8 cellular contexts compared by ENCODE assay signal in the genomic region with DNA sequence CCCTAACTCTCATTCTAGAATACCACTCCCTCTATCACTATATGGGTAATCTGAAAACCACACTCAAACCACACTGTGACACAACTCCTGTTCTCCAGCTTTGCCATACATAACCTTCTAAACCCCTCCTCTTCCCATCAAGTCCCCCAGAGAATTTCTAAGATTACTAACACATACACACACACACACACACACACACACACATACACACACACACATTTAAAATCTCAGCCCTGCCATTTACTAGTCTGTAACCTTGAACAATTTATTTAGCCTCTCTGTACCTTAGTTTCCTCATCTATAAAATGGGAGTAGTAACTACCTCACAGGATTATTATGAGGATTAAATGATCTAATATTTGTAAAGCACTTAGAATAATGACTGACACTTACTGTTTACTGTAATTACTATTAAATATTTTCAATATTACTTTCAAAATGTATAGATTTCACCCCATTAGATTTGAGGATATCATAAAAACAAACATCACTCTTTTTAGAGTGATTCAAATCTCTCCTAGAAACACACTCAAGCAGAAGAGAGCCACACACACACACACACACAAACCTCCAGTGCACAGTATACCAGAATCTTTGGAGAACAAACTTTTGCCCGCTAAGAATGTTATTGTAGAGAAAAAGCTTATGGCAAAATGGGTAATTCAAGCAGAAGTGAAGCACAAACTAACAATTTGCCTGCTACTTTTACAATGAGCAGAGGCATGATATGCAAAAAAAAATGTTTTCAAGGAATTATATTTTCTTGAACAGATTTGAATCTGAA. TPM values are rescaled to one million over a fixed set of nuclear protein-coding genes. Genes with fewer than 3 reads are reported as not detected.
DNase-seq lines count a peak whose midpoint lies in the region; ATAC-seq and TF ChIP-seq lines count a peak whose summit lies in the region.
"Had no signal": no experiment of that assay in that cellular context is flagged by ENCODE, and none has a peak within 500 bp of the region (broad histone marks: within the 10 kb centered on the region; RNA-seq: fewer than 3 reads in every experiment).

No MANE protein-coding gene starts in this region.

- DNase-seq in SK-N-SH (no peak), fibroblast of villous mesenchyme (ENCODE audit: low read depth) (no peak), smooth muscle cell (lab: John Stamatoyannopoulos, UW; ENCODE audit: unreplicated experiment) (no peak), D341Med (ENCODE audit: low spot score) (no peak), NCI-H1694 treated with DMSO at 0.1 percent for 48 hours (lab: John Stamatoyannopoulos, UW) (no peak)
- DNase-seq: heart left ventricle had no signal

- H3K79me2 ChIP-seq in SK-N-SH (ENCODE audit: insufficient read depth) (peaks cover 84% of the 10 kb centered on the region), smooth muscle cell (ENCODE audit: low read depth) (peaks cover 76% of the 10 kb centered on the region)

- ATAC-seq in HG03565 (IDR thresholded peaks at IDR 0.05; ENCODE audit: unreplicated experiment): no peak
- ATAC-seq: heart left ventricle had no signal

- H3K4me2 ChIP-seq in SK-N-SH (peak overlapping the region; percentile 74), smooth muscle cell (peak overlapping the region; percentile 89)

- H3K4me3 ChIP-seq in HUES64 (ENCODE audit: low read length) (peak overlapping the region; percentile 97), SK-N-SH (ENCODE audit: low read depth in 2 of 2, low read length in 1 of 2) (peak overlapping the region; percentile 86 to 88; a peak in 3 of 4 replicates), fibroblast of villous mesenchyme (ENCODE audit: low read depth, low read length) (peak overlapping the region; percentile 39), smooth muscle cell (peak overlapping the region; percentile 76)

- H3K9me3 ChIP-seq in HUES64 (ENCODE audit: insufficient read depth, low read depth, low read length) (no peaks in the 10 kb centered on the region), SK-N-SH (no peaks in the 10 kb centered on the region), smooth muscle cell (replicated peaks; ENCODE audit: low read depth) (no peaks in the 10 kb centered on the region)
- H3K9me3 ChIP-seq: heart left ventricle had no signal

- CTCF ChIA-PET in SK-N-SH (lab: Yijun Ruan, JAX): interaction anchor here (0.6 to 2.5 kb wide), 4 partner anchors 8 to 575 kb away, joined by 3 to 10 read pairs (median 3); no protein-coding TSS in a partner anchor

- POLR2A ChIA-PET in SK-N-SH (lab: Yijun Ruan, JAX): no interaction called here

- peak overlapping the region; percentile 29; the same call in 1 of the 2 replicates for H3K9ac ChIP-seq in HUES64 (ENCODE audit: low read depth, low read length)
- H3K9ac ChIP-seq in SK-N-SH: peak overlapping the region; percentile 87; the same call in 1 of the 2 replicates
- no peak overlapping the region for H3K9ac ChIP-seq in smooth muscle cell (ENCODE audit: low read depth)

- H3K36me3 ChIP-seq in HUES64 (ENCODE audit: insufficient read depth, low read length): peaks cover 49% of the 10 kb centered on the region
- H3K36me3 ChIP-seq in SK-N-SH (replicated peaks in 1 of 2; ENCODE audit: control insufficient read depth in 1 of 2, insufficient read depth in 2 of 2, low read length in 1 of 2): peaks cover 19 to 67% of the 10 kb centered on the region in 2 experiments
- H3K36me3 ChIP-seq in smooth muscle cell (ENCODE audit: low read depth): no peaks in the 10 kb centered on the region

- H3F3A ChIP-seq in SK-N-SH (replicated peaks; ENCODE audit: insufficient read depth) (peaks cover 24% of the 10 kb centered on the region), smooth muscle cell (ENCODE audit: low read depth) (no peaks in the 10 kb centered on the region)

- no peak overlapping the region for H3K27ac ChIP-seq in HUES64 (ENCODE audit: low read depth, low read length)
- H3K27ac ChIP-seq in SK-N-SH (ENCODE audit: low read depth in 2 of 2, low read length in 1 of 2): peak overlapping the region in 1 of 2 experiments; percentile 11; a peak in 1 of 4 replicates
- no peak overlapping the region for H3K27ac ChIP-seq in smooth muscle cell (ENCODE audit: low read depth)
- H3K27ac ChIP-seq: heart left ventricle had no signal

- H4K20me1 ChIP-seq in SK-N-SH (ENCODE audit: insufficient read depth) (peaks cover 71% of the 10 kb centered on the region), smooth muscle cell (ENCODE audit: low read depth) (peaks cover 75% of the 10 kb centered on the region)

- H3K27me3 ChIP-seq in HUES64 (ENCODE audit: insufficient read depth, low read length) (no peaks in the 10 kb centered on the region), SK-N-SH (ENCODE audit: insufficient read depth) (no peaks in the 10 kb centered on the region), smooth muscle cell (ENCODE audit: low read depth) (no peaks in the 10 kb centered on the region)
- H3K27me3 ChIP-seq: heart left ventricle had no signal

- TF ChIP-seq CTCF in SK-N-SH (IDR thresholded peaks at IDR 0.05): no peak
- no peak for TF ChIP-seq CTCF in fibroblast of villous mesenchyme (IDR thresholded peaks at IDR 0.05; ENCODE audit: insufficient read depth, low read depth, low read length)
- no peak for TF ChIP-seq CTCF in smooth muscle cell (IDR thresholded peaks at IDR 0.05; ENCODE audit: borderline replicate concordance, insufficient read depth, poor library complexity, severe bottlenecking)

- WGBS in HUES64: 89% methylated on average over 1 of the region's 1 CpG
- WGBS in SK-N-SH (ENCODE audit: low lambda C conversion rate): 80% methylated on average over 1 of the region's 1 CpG
- 88% methylated on average over 1 of the region's 1 CpG for WGBS in smooth muscle cell (ENCODE audit: low lambda C conversion rate)

- no peak for TF ChIP-seq EP300 in SK-N-SH (IDR thresholded peaks at IDR 0.05; ENCODE audit: borderline replicate concordance in 1 of 2, low read depth in 1 of 2, low read length in 1 of 2)

- no peak overlapping the region for H2AFZ ChIP-seq in SK-N-SH (ENCODE audit: low read depth)
- no peak overlapping the region for H2AFZ ChIP-seq in smooth muscle cell (ENCODE audit: low read depth)

- no peak for TF ChIP-seq RAD21 in SK-N-SH (IDR thresholded peaks at IDR 0.05; ENCODE audit: low read length)

- H3K9me2 ChIP-seq in SK-N-SH: no peaks in the 10 kb centered on the region

- H3K4me1 ChIP-seq in HUES64 (ENCODE audit: insufficient read depth, low read length) (peaks cover 45% of the 10 kb centered on the region), SK-N-SH (ENCODE audit: control insufficient read depth in 1 of 2, insufficient read depth in 2 of 2, low read depth in 1 of 2, low read length in 1 of 2) (peaks cover 19 to 20% of the 10 kb centered on the region in 2 experiments; a peak in 3 of 4 replicates), smooth muscle cell (ENCODE audit: low read depth) (peaks cover 43% of the 10 kb centered on the region)

TF ChIP-seq in SK-N-SH, 30 proteins besides CTCF, POLR2A, EP300 and RAD21 (continues in another document):
- no peak for TF ChIP-seq ELF1 (IDR thresholded peaks at IDR 0.05)
- TF ChIP-seq, protein P1, sequence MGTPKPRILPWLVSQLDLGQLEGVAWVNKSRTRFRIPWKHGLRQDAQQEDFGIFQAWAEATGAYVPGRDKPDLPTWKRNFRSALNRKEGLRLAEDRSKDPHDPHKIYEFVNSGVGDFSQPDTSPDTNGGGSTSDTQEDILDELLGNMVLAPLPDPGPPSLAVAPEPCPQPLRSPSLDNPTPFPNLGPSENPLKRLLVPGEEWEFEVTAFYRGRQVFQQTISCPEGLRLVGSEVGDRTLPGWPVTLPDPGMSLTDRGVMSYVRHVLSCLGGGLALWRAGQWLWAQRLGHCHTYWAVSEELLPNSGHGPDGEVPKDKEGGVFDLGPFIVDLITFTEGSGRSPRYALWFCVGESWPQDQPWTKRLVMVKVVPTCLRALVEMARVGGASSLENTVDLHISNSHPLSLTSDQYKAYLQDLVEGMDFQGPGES (IDR thresholded peaks at IDR 0.05; ENCODE audit: low read depth, low read length): no peak
- no peak for TF ChIP-seq SIN3A (IDR thresholded peaks at IDR 0.05; ENCODE audit: borderline replicate concordance, low read depth, low read length)
- TF ChIP-seq, protein P2, sequence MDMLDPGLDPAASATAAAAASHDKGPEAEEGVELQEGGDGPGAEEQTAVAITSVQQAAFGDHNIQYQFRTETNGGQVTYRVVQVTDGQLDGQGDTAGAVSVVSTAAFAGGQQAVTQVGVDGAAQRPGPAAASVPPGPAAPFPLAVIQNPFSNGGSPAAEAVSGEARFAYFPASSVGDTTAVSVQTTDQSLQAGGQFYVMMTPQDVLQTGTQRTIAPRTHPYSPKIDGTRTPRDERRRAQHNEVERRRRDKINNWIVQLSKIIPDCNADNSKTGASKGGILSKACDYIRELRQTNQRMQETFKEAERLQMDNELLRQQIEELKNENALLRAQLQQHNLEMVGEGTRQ (IDR thresholded peaks at IDR 0.05; ENCODE audit: borderline replicate concordance, low read depth, low read length): no peak
- no peak for TF ChIP-seq RCOR1 (IDR thresholded peaks at IDR 0.05; ENCODE audit: low read length)
- TF ChIP-seq CHD2 (IDR thresholded peaks at IDR 0.05; ENCODE audit: low read length, partially characterized antibody): no peak
- TF ChIP-seq NRF1 (IDR thresholded peaks at IDR 0.05; ENCODE audit: low read depth, low read length): no peak
- no peak for TF ChIP-seq YY1 (IDR thresholded peaks at IDR 0.05; ENCODE audit: low read depth)
- no peak for TF ChIP-seq JUND (IDR thresholded peaks at IDR 0.05)
- TF ChIP-seq EZH2phosphoT487 (IDR thresholded peaks at IDR 0.05; ENCODE audit: borderline replicate concordance, low read depth): no peak
- TF ChIP-seq SMC3 (IDR thresholded peaks at IDR 0.05; ENCODE audit: low read depth, low read length): no peak

RNA-seq across cellular contexts. Expression of a gene that starts 3.8 kb away (rescaled TPM):
- polyA plus RNA-seq in HUES64 (2013, experiment 1 of 2): 15.5 TPM
- polyA plus RNA-seq in HUES64 (2013, experiment 2 of 2): 17.6 TPM
- polyA plus RNA-seq in SK-N-SH (2012; rRNA removed) (13.5 and 18.3 TPM in 2 replicates), smooth muscle cell (6.0 and 9.2 TPM in 2 replicates)
- 16.6 and 17.1 TPM in 2 replicates for polyA plus RNA-seq in SK-N-SH (2012; cell fraction: cytosol; rRNA removed)
- 10.8 and 27.7 TPM in 2 replicates for polyA plus RNA-seq in SK-N-SH (2012; cell fraction: nucleus; rRNA removed)
- total RNA-seq in fibroblast of villous mesenchyme (27.1 and 31.1 TPM in 2 replicates), smooth muscle cell (31.1 and 41.5 TPM in 2 replicates)

Comparison
In these comparisons a context has a peak if more than half of its experiments do, and no peak if none do; other contexts are left out.
1. H3K4me3 ChIP-seq: peak in every context shown above with its lines; median percentile 97 in HUES64; 87 in SK-N-SH; 76 in smooth muscle cell; 39 in fibroblast of villous mesenchyme.